10 cellular contexts compared by ENCODE assay signal in genomic region chr10:92124524-92125168, GRCh38.
A peak's percentile ranks its signal among the peaks of the same experiment; 100 is the strongest.
DNase-seq lines count a peak whose midpoint lies in the region; ATAC-seq, FAIRE-seq and TF ChIP-seq lines count a peak whose summit lies in the region.
"Had no signal": no experiment of that assay in that cellular context is flagged by ENCODE, and none has a peak within 500 bp of the region (broad histone marks: within the 10 kb centered on the region; RNA-seq: fewer than 3 reads in every experiment).

No MANE protein-coding gene starts in this region.

- H3K9me3 Mint-ChIP-seq in stimulated activated naive CD8-positive, alpha-beta T cell treated with anti-CD3 and anti-CD28 coated beads, Interleukin-15, amount 100 ng/mL, for 72 hours, result no peaks in the 10 kb centered on the region

- no peak for FAIRE-seq in bronchial epithelial cell (lab: Jason Lieb, UNC)
- FAIRE-seq in islet of Langerhans (lab: Jason Lieb, UNC), result peak; percentile 75
- FAIRE-seq: GM12891, H1 had no signal

- H3K36me3 ChIP-seq in bronchial epithelial cell (ENCODE audit: control insufficient read depth, insufficient read depth, low read length), result no peaks in the 10 kb centered on the region

- no peaks in the 10 kb centered on the region for H3K27me3 Mint-ChIP-seq in stimulated activated naive CD8-positive, alpha-beta T cell treated with anti-CD3 and anti-CD28 coated beads, Interleukin-15, amount 100 ng/mL, for 72 hours

- no peak overlapping the region for H3K4me3 ChIP-seq in bronchial epithelial cell (ENCODE audit: low read depth, low read length)

- H3K4me3 Mint-ChIP-seq in stimulated activated naive CD8-positive, alpha-beta T cell treated with anti-CD3 and anti-CD28 coated beads, Interleukin-15, amount 100 ng/mL, for 72 hours, result no peak overlapping the region

- H3K4me1 Mint-ChIP-seq in stimulated activated naive CD8-positive, alpha-beta T cell treated with anti-CD3 and anti-CD28 coated beads, Interleukin-15, amount 100 ng/mL, for 72 hours, result no peaks in the 10 kb centered on the region

- H3K27me3 ChIP-seq in bronchial epithelial cell (ENCODE audit: control insufficient read depth, insufficient read depth, low read length), result no peaks in the 10 kb centered on the region

- H3K27ac Mint-ChIP-seq in stimulated activated naive CD8-positive, alpha-beta T cell treated with anti-CD3 and anti-CD28 coated beads, Interleukin-15, amount 100 ng/mL, for 72 hours, result no peak overlapping the region

- no peak for TF ChIP-seq CTCF in bronchial epithelial cell (IDR thresholded peaks at IDR 0.05; ENCODE audit: insufficient read depth, low read length, severe bottlenecking)

- no peak for ATAC-seq in HG02798 (IDR thresholded peaks at IDR 0.05; ENCODE audit: poor library complexity, unreplicated experiment)
- no peak for ATAC-seq in stimulated activated naive CD8-positive, alpha-beta T cell treated with anti-CD3 and anti-CD28 coated beads, Interleukin-15, amount 100 ng/mL, for 72 hours

- DNase-seq in HT-29 (ENCODE audit: low spot score) (peak; percentile 11), bronchial epithelial cell (ENCODE audit: low read depth) (peak; percentile 91), smooth muscle cell of the brain vasculature (ENCODE audit: low read depth, low spot score) (peak; percentile 77), HPDE6-E6E7 (ENCODE audit: extremely low spot score) (no peak)
- DNase-seq in stimulated activated CD4-positive, alpha-beta T cell treated with anti-CD3 and anti-CD28 coated beads, Interleukin-12 subunit alpha, Interleukin-12 subunit beta, amount 100 ng/mL, for 4 hours, result no peak
- DNase-seq in stimulated activated naive CD8-positive, alpha-beta T cell treated with anti-CD3 and anti-CD28 coated beads, Interleukin-15, amount 100 ng/mL, for 72 hours, result no peak

Comparison
In these comparisons a context has a peak if more than half of its experiments do, and no peak if none do; other contexts are left out.
1. DNase-seq: peak in HT-29 (single experiment), bronchial epithelial cell (single experiment) and smooth muscle cell of the brain vasculature (single experiment); none in HPDE6-E6E7 (single experiment), stimulated activated CD4-positive, alpha-beta T cell treated with anti-CD3 and anti-CD28 coated beads, Interleukin-12 subunit alpha, Interleukin-12 subunit beta, amount 100 ng/mL, for 4 hours (single experiment) and stimulated activated naive CD8-positive, alpha-beta T cell treated with anti-CD3 and anti-CD28 coated beads, Interleukin-15, amount 100 ng/mL, for 72 hours (0 of 2).